In genomic region chr15:97806731-97807130, GRCh38 we compare ENCODE assay signal across 8 cellular contexts.
"Had no signal": no experiment of that assay in that cellular context is flagged by ENCODE, and none has a peak within 500 bp of the region (broad histone marks: within the 10 kb centered on the region; RNA-seq: fewer than 3 reads in every experiment).

No MANE protein-coding gene starts in this region.

- DNase-seq: IMR-90, KBM-7, KG1 had no signal

- H3K27ac ChIP-seq: HL-60 had no signal

- H3K4me1 Mint-ChIP-seq: IgD-negative memory B cell had no signal

- H3K4me3 ChIP-seq: K562 had no signal

- FAIRE-seq: HepG2, HTR-8/SVneo, K562 had no signal

- H3K4me3 Mint-ChIP-seq: IgD-negative memory B cell had no signal

- H3K27ac Mint-ChIP-seq: IgD-negative memory B cell had no signal

- ATAC-seq: HepG2, K562 had no signal

- H3K36me3 Mint-ChIP-seq: IgD-negative memory B cell had no signal

- H3K27me3 Mint-ChIP-seq: IgD-negative memory B cell had no signal
